ENCODE assay signal across 2 cellular contexts in the genomic region with DNA sequence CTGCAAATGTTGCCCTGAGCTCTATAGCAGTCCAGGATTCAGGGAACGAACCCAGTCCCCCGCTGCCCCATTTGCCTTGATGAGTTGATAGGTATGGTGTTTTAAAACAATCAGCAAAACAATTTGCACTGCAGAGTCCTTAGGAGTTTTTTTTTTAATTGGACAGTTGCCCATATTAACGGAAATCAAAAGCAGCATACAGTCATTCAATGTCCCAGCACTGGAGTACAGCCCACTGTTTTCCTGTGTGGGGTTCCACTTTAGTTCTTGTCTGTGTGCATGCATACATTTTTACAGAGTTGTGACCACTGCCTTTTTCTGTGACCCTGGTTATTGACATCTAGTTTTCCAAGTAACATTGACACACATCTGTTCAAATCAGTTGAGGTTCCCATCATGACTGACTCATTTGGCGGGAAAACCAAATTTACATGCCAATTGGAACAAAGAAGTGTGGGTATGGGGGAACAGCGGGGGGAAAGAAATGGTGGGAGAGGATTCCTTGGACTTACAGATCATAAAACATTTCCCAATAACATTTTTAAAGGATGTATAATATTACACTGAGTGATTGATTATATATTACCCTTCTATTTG.
TF ChIP-seq lines count a peak whose summit lies in the region.

No MANE protein-coding gene starts in this region.

TF ChIP-seq in GM23338, 12 proteins besides CTCF, POLR2A, EP300 and RAD21 (continued from another document and continues in another):
- TF ChIP-seq, protein P1, sequence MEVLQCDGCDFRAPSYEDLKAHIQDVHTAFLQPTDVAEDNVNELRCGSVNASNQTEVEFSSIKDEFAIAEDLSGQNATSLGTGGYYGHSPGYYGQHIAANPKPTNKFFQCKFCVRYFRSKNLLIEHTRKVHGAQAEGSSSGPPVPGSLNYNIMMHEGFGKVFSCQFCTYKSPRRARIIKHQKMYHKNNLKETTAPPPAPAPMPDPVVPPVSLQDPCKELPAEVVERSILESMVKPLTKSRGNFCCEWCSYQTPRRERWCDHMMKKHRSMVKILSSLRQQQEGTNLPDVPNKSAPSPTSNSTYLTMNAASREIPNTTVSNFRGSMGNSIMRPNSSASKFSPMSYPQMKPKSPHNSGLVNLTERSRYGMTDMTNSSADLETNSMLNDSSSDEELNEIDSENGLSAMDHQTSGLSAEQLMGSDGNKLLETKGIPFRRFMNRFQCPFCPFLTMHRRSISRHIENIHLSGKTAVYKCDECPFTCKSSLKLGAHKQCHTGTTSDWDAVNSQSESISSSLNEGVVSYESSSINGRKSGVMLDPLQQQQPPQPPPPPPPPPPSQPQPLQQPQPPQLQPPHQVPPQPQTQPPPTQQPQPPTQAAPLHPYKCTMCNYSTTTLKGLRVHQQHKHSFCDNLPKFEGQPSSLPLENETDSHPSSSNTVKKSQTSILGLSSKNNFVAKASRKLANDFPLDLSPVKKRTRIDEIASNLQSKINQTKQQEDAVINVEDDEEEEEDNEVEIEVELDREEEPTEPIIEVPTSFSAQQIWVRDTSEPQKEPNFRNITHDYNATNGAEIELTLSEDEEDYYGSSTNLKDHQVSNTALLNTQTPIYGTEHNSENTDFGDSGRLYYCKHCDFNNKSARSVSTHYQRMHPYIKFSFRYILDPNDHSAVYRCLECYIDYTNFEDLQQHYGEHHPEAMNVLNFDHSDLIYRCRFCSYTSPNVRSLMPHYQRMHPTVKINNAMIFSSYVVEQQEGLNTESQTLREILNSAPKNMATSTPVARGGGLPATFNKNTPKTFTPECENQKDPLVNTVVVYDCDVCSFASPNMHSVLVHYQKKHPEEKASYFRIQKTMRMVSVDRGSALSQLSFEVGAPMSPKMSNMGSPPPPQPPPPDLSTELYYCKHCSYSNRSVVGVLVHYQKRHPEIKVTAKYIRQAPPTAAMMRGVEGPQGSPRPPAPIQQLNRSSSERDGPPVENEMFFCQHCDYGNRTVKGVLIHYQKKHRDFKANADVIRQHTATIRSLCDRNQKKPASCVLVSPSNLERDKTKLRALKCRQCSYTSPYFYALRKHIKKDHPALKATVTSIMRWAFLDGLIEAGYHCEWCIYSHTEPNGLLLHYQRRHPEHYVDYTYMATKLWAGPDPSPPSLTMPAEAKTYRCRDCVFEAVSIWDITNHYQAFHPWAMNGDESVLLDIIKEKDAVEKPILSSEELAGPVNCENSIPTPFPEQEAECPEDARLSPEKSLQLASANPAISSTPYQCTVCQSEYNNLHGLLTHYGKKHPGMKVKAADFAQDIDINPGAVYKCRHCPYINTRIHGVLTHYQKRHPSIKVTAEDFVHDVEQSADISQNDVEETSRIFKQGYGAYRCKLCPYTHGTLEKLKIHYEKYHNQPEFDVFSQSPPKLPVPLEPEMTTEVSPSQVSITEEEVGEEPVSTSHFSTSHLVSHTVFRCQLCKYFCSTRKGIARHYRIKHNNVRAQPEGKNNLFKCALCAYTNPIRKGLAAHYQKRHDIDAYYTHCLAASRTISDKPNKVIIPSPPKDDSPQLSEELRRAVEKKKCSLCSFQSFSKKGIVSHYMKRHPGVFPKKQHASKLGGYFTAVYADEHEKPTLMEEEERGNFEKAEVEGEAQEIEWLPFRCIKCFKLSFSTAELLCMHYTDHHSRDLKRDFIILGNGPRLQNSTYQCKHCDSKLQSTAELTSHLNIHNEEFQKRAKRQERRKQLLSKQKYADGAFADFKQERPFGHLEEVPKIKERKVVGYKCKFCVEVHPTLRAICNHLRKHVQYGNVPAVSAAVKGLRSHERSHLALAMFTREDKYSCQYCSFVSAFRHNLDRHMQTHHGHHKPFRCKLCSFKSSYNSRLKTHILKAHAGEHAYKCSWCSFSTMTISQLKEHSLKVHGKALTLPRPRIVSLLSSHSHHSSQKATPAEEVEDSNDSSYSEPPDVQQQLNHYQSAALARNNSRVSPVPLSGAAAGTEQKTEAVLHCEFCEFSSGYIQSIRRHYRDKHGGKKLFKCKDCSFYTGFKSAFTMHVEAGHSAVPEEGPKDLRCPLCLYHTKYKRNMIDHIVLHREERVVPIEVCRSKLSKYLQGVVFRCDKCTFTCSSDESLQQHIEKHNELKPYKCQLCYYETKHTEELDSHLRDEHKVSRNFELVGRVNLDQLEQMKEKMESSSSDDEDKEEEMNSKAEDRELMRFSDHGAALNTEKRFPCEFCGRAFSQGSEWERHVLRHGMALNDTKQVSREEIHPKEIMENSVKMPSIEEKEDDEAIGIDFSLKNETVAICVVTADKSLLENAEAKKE (CRISPR knock-in tag; IDR thresholded peaks at IDR 0.05) = no peak
- TF ChIP-seq REST (IDR thresholded peaks at IDR 0.05; ENCODE audit: unreplicated experiment) = no peak
- no peak for TF ChIP-seq STAT1 (IDR thresholded peaks at IDR 0.05; ENCODE audit: unreplicated experiment)
- no peak for TF ChIP-seq CREB1 (CRISPR knock-in tag; IDR thresholded peaks at IDR 0.05; ENCODE audit: low read depth)
- no peak for TF ChIP-seq ZNF114 (CRISPR knock-in tag; IDR thresholded peaks at IDR 0.05)
- TF ChIP-seq NANOG (IDR thresholded peaks at IDR 0.05; ENCODE audit: borderline replicate concordance) = no peak
- TF ChIP-seq POLR2AphosphoS5 (IDR thresholded peaks at IDR 0.05; ENCODE audit: low read depth) = no peak
- no peak for TF ChIP-seq ZNF331 (CRISPR knock-in tag; IDR thresholded peaks at IDR 0.05; ENCODE audit: low read depth)
- TF ChIP-seq EZH2 (IDR thresholded peaks at IDR 0.05; ENCODE audit: low read depth, unreplicated experiment) = no peak

TF ChIP-seq in endothelial cell of umbilical vein, 7 proteins besides CTCF, POLR2A, EP300 and RAD21 (continued from another document):
- TF ChIP-seq FOS (IDR thresholded peaks at IDR 0.05; ENCODE audit: borderline replicate concordance, insufficient read depth, low read length) (no peak), JUN (IDR thresholded peaks at IDR 0.05; ENCODE audit: borderline replicate concordance, insufficient read depth, insufficient read length, low read depth) (no peak)
